Comparison of ENCODE assay signal across 17 cellular contexts in the genomic region with DNA sequence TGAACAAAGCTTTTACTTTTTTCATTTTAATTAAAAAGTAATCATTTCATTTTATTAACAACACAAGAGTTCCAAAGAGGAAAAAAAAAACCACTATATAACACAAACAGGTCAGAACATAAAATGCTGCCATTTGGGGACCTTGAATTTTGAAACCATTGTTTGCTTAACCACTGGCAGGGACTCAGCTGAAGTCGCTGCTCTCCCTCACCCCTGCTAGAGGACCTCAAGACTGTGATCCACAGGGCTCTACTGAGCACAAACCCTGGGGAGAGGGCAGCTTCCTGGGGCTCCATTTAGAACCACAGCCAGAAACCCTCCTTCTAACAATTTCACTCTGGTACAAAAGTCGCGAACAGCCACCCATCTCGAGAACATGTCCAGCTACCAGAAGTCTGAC. TPM values are rescaled to one million over a fixed set of nuclear protein-coding genes. Genes with fewer than 3 reads are reported as not detected.
DNase-seq lines count a peak whose midpoint lies in the region; ATAC-seq and TF ChIP-seq lines count a peak whose summit lies in the region.
"Had no signal": no experiment of that assay in that cellular context is flagged by ENCODE, and none has a peak within 500 bp of the region (broad histone marks: within the 10 kb centered on the region; RNA-seq: fewer than 3 reads in every experiment).

No MANE protein-coding gene starts in this region.

- no peak overlapping the region for H3K4me3 ChIP-seq in upper lobe of right lung
- no peak overlapping the region for H3K4me3 ChIP-seq in H7 (ENCODE audit: insufficient read depth, low read depth, low read length)
- no peak overlapping the region for H3K4me3 ChIP-seq in colonic mucosa
- H3K4me3 ChIP-seq: tibial nerve had no signal

- DNase-seq in activated naive CD4-positive, alpha-beta T cell treated with anti-CD3 and anti-CD28 coated beads, Interleukin-2, amount 10 ng/mL, durations not matched to agents 7 days and 5 days, result no peak
- DNase-seq in activated naive CD4-positive, alpha-beta T cell (lab: John Stamatoyannopoulos, UW), result no peak
- DNase-seq in T-cell, result no peak
- no peak for DNase-seq in left lobe of liver (ENCODE audit: low spot score)
- DNase-seq in upper lobe of right lung, result no peak
- no peak for DNase-seq in H7
- DNase-seq in colonic mucosa, result no peak
- DNase-seq: activated naive CD4-positive, alpha-beta T cell treated with Interleukin-2 at 50 U/mL for 16 hours; HFFc6; stimulated activated CD4-positive, alpha-beta T cell treated with anti-CD3 and anti-CD28 coated beads, Interleukin-4, amount 100 ng/mL, for 24 hours; SW 1271; WERI-Rb-1 had no signal

- H3K9me3 Mint-ChIP-seq in activated naive CD4-positive, alpha-beta T cell treated with anti-CD3 and anti-CD28 coated beads, Interleukin-2, amount 10 ng/mL, durations not matched to agents 7 days and 5 days, result no peaks in the 10 kb centered on the region
- no peaks in the 10 kb centered on the region for H3K9me3 Mint-ChIP-seq in T-cell
- H3K9me3 Mint-ChIP-seq: HFFc6 had no signal

- TF ChIP-seq CTCF in upper lobe of right lung (IDR thresholded peaks at IDR 0.05) (no peak), colonic mucosa (IDR thresholded peaks at IDR 0.05) (no peak)

- no peak overlapping the region for H3K9ac ChIP-seq in colonic mucosa (ENCODE audit: low read depth in 2 of 2, low read length in 2 of 2)
- H3K9ac ChIP-seq: parathyroid adenoma had no signal

- CTCF ChIA-PET in activated naive CD4-positive, alpha-beta T cell treated with anti-CD3 and anti-CD28 coated beads, Interleukin-2, amount 10 ng/mL, durations not matched to agents 7 days and 5 days (lab: Charles Lee), result interaction anchor here (3.1 kb wide), 1 partner anchor 47 kb away, joined by 9 read pairs; no protein-coding TSS in a partner anchor
- CTCF ChIA-PET in T-cell (lab: Charles Lee), result no interaction called here

- peaks cover 34% of the 10 kb centered on the region for H3K27me3 Mint-ChIP-seq in activated naive CD4-positive, alpha-beta T cell treated with anti-CD3 and anti-CD28 coated beads, Interleukin-2, amount 10 ng/mL, durations not matched to agents 7 days and 5 days
- H3K27me3 Mint-ChIP-seq in T-cell, result peaks cover 6 to 22% of the 10 kb centered on the region in 2 donors

- peaks cover 22% of the 10 kb centered on the region for H3K27me3 ChIP-seq in upper lobe of right lung
- peaks cover 38% of the 10 kb centered on the region for H3K27me3 ChIP-seq in H7 (ENCODE audit: control insufficient read depth, insufficient read depth, low read length)
- H3K27me3 ChIP-seq in colonic mucosa, result no peaks in the 10 kb centered on the region

- H3K4me1 ChIP-seq in upper lobe of right lung (peaks cover 34% of the 10 kb centered on the region), colonic mucosa (no peaks in the 10 kb centered on the region)
- H3K4me1 ChIP-seq: parathyroid adenoma had no signal

- H3K4me1 Mint-ChIP-seq in activated naive CD4-positive, alpha-beta T cell treated with anti-CD3 and anti-CD28 coated beads, Interleukin-2, amount 10 ng/mL, durations not matched to agents 7 days and 5 days, result peaks cover 47% of the 10 kb centered on the region
- peaks cover 55 to 67% (median 63%) of the 10 kb centered on the region in 3 donors for H3K4me1 Mint-ChIP-seq in T-cell

- intact Hi-C loops in upper lobe of right lung (cut with DNase I), result no loop called here
- intact Hi-C loops in colonic mucosa (cut with DNase I), result no loop called here

- H3K9me3 ChIP-seq in upper lobe of right lung, result no peaks in the 10 kb centered on the region
- H3K9me3 ChIP-seq in colonic mucosa, result no peaks in the 10 kb centered on the region
- H3K9me3 ChIP-seq: tibial nerve had no signal

- H3K36me3 Mint-ChIP-seq in activated naive CD4-positive, alpha-beta T cell treated with anti-CD3 and anti-CD28 coated beads, Interleukin-2, amount 10 ng/mL, durations not matched to agents 7 days and 5 days, result peaks cover 66% of the 10 kb centered on the region
- peaks cover 63% of the 10 kb centered on the region for H3K36me3 Mint-ChIP-seq in T-cell

- peak overlapping the region; percentile 7 for H3K27ac ChIP-seq in upper lobe of right lung
- no peak overlapping the region for H3K27ac ChIP-seq in colonic mucosa
- H3K27ac ChIP-seq: parathyroid adenoma, WERI-Rb-1 had no signal

- ATAC-seq in T-cell (replicated peaks in 1 of 4) (no peak), left lobe of liver (peak; percentile 27), upper lobe of right lung (no peak), GM19035 (IDR thresholded peaks at IDR 0.05; ENCODE audit: unreplicated experiment) (no peak)

- POLR2A ChIA-PET in T-cell (lab: Charles Lee), result no interaction called here

- H3K27ac Mint-ChIP-seq in activated naive CD4-positive, alpha-beta T cell treated with anti-CD3 and anti-CD28 coated beads, Interleukin-2, amount 10 ng/mL, durations not matched to agents 7 days and 5 days, result peak overlapping the region; percentile 66
- peak overlapping the region; percentile 24 to 70 for H3K27ac Mint-ChIP-seq in T-cell
- H3K27ac Mint-ChIP-seq: HFFc6 had no signal

- no peak overlapping the region for H3K4me3 Mint-ChIP-seq in activated naive CD4-positive, alpha-beta T cell treated with anti-CD3 and anti-CD28 coated beads, Interleukin-2, amount 10 ng/mL, durations not matched to agents 7 days and 5 days
- peak overlapping the region in 1 of 3 donors; percentile 57 for H3K4me3 Mint-ChIP-seq in T-cell
- H3K4me3 Mint-ChIP-seq: HFFc6 had no signal

- H3K36me3 ChIP-seq in upper lobe of right lung (peaks cover 63% of the 10 kb centered on the region), H7 (replicated peaks; ENCODE audit: control insufficient read depth, insufficient read depth, low read length) (peaks cover 26% of the 10 kb centered on the region), colonic mucosa (peaks cover 18% of the 10 kb centered on the region)

RNA-seq across cellular contexts. Expression of a gene that starts 28.8 kb away (rescaled TPM):
- total RNA-seq in T-cell (10 to 100 TPM; 21.0 to 43.1 (median 39.7) TPM), left lobe of liver (8.2 TPM), upper lobe of right lung (28.7 TPM), colonic mucosa (10 to 100 TPM; 20.4 to 32.1 TPM)
- total RNA-seq in H7 (2014; rRNA removed; shearing (Covaris generic)), result 8.6 and 12.2 TPM in 2 replicates

RNA-seq across cellular contexts. Expression of a gene that starts 32.0 kb away (rescaled TPM):
- total RNA-seq in T-cell (under 1 TPM in 1 of 5 donors, not detected in 4; 0.05 TPM), left lobe of liver (not detected), upper lobe of right lung (2.0 TPM), colonic mucosa (under 1 TPM in 1 of 2 donors, not detected in 1; 0.96 TPM)
- 1.3 and 4.3 TPM in 2 replicates for total RNA-seq in H7 (2014; rRNA removed; shearing (Covaris generic))
- total RNA-seq: myocyte had no signal

RNA-seq across cellular contexts. Expression of a gene that starts 52.3 kb away (rescaled TPM):
- total RNA-seq in T-cell, result 1 to 10 TPM in 2 of 5 donors, under 1 TPM in 3; 0.15 to 3.4 (median 0.47) TPM
- total RNA-seq in left lobe of liver, result 1.6 TPM
- 5.5 TPM for total RNA-seq in upper lobe of right lung
- 9.8 and 11.6 TPM in 2 replicates for total RNA-seq in H7 (2014; rRNA removed; shearing (Covaris generic))
- total RNA-seq in colonic mucosa, result 1 to 10 TPM; 1.3 to 4.0 TPM
- total RNA-seq: HFFc6, lung microvascular endothelial cell, myocyte had no signal

RNA-seq across cellular contexts. Expression of a gene that starts 57.1 kb away (rescaled TPM):
- total RNA-seq in T-cell, result 1 to 10 TPM; 1.5 to 9.6 (median 5.9) TPM
- total RNA-seq in left lobe of liver, result 6.6 TPM
- 36.8 TPM for total RNA-seq in upper lobe of right lung
- total RNA-seq in H7 (2014; rRNA removed; shearing (Covaris generic)), result 8.2 and 8.8 TPM in 2 replicates
- total RNA-seq in colonic mucosa, result 1 to 10 TPM; 2.8 to 4.4 TPM
